8 cellular contexts compared by ENCODE assay signal in genomic region chr1:93179886-93180722, GRCh38. TPM values are rescaled to one million over a fixed set of nuclear protein-coding genes. Genes with fewer than 3 reads are reported as not detected.
DNase-seq lines count a peak whose midpoint lies in the region; ATAC-seq, FAIRE-seq and TF ChIP-seq lines count a peak whose summit lies in the region.

TSS of gene TMED5 (minus strand) at chr1:93180413. CDS start at chr1:93180242, 171 bp downstream.

- TF ChIP-seq CTCF in transverse colon (IDR thresholded peaks at IDR 0.05): peak; percentile 11 to 77 (median 31)

- intact Hi-C loops in cardiac septum (cut with DNase I): loop anchor here (1.0 to 5.0 kb wide), 2 partner anchors 101 to 667 kb away; partner anchors contain the start of gene MTF2
- intact Hi-C loops in transverse colon (cut with DNase I; ENCODE audit: low total_unique reads): no loop called here

- H3K4me3 Mint-ChIP-seq in T-cell: peak within 1 kb of the TSS; percentile 88 to 94 (median 92)

- peak; percentile 98 for FAIRE-seq in GM12892 (lab: Jason Lieb, UNC)

- H3K4me2 ChIP-seq in trophoblast cell (ENCODE audit: low read length): peak within 1 kb of the TSS; percentile 84

- H3K36me3 ChIP-seq in trophoblast cell (ENCODE audit: control insufficient read depth in 1 of 2, insufficient read depth in 2 of 2, low read length in 2 of 2): peaks cover 0 to 2% of the 10 kb centered on the region in 2 experiments
- H3K36me3 ChIP-seq in transverse colon: no peaks in the 10 kb centered on the region

- H2BK120ac ChIP-seq in trophoblast cell (ENCODE audit: insufficient read depth, low read length, poor library complexity): peak within 1 kb of the TSS; percentile 79

- H3K23ac ChIP-seq in trophoblast cell (ENCODE audit: low read length): no peak within 1 kb of the TSS

- TF ChIP-seq EP300 in transverse colon (IDR thresholded peaks at IDR 0.05; ENCODE audit: low read depth): no peak

- H3K27ac Mint-ChIP-seq in T-cell: peak within 1 kb of the TSS; percentile 95 to 96

- in situ Hi-C loops in transverse colon (cut with MboI; ENCODE audit: low pct_ligation_motif_present in 1 of 4, low pct_unique_long_range_greater_than_20kb in 1 of 4, low sequenced_read_pairs in 3 of 4): no loop called here

- H3K4me3 ChIP-seq in trophoblast cell (ENCODE audit: low read depth, low read length) (peak within 1 kb of the TSS; percentile 96), transverse colon (peak within 1 kb of the TSS; percentile 67 to 80 (median 79))

- peak within 1 kb of the TSS; percentile 88 for H4K12ac ChIP-seq in trophoblast cell (ENCODE audit: low read depth, low read length)

- H3K27me3 Mint-ChIP-seq in T-cell: no peaks in the 10 kb centered on the region

- H3K9me3 Mint-ChIP-seq in T-cell: no peaks in the 10 kb centered on the region

- H3K4ac ChIP-seq in trophoblast cell (ENCODE audit: low read depth, low read length): peak within 1 kb of the TSS; percentile 54

- H2BK12ac ChIP-seq in trophoblast cell (ENCODE audit: low read length): peak within 1 kb of the TSS; percentile 13

- H3K27me3 ChIP-seq in trophoblast cell (ENCODE audit: insufficient read depth, low read length) (no peaks in the 10 kb centered on the region), transverse colon (no peaks in the 10 kb centered on the region)

- H4K91ac ChIP-seq in trophoblast cell (ENCODE audit: low read depth, low read length): peak within 1 kb of the TSS; percentile 86

- H3K9me3 ChIP-seq in trophoblast cell (ENCODE audit: insufficient read depth, low read depth, low read length) (no peaks in the 10 kb centered on the region), transverse colon (no peaks in the 10 kb centered on the region)

- H2BK5ac ChIP-seq in trophoblast cell (ENCODE audit: low read depth, low read length, poor library complexity): peak within 1 kb of the TSS; percentile 81

- peak within 1 kb of the TSS; percentile 72 for H3K18ac ChIP-seq in trophoblast cell (ENCODE audit: low read length)

- ATAC-seq in HG02852 (IDR thresholded peaks at IDR 0.05; ENCODE audit: unreplicated experiment) (peak; percentile 81), T-cell (replicated peaks in 1 of 4) (peak; percentile 83 to 89 (median 88))

- H3K14ac ChIP-seq in trophoblast cell (ENCODE audit: low read length): peak within 1 kb of the TSS; percentile 91

- TF ChIP-seq POLR2A in GM12892 (IDR thresholded peaks at IDR 0.05; ENCODE audit: low read depth, low read length): peak; percentile 78
- TF ChIP-seq POLR2A in transverse colon (IDR thresholded peaks at IDR 0.05): peak; percentile 98

- H3K9ac ChIP-seq in trophoblast cell (ENCODE audit: low read length): peak within 1 kb of the TSS; percentile 91

- peaks cover 44 to 59% (median 57%) of the 10 kb centered on the region in 3 donors for H3K4me1 Mint-ChIP-seq in T-cell

- peaks cover 0 to 1% of the 10 kb centered on the region in 2 experiments for H3K4me1 ChIP-seq in trophoblast cell (ENCODE audit: control insufficient read depth in 1 of 2, insufficient read depth in 2 of 2, low read length in 2 of 2)
- H3K4me1 ChIP-seq in transverse colon: peaks cover 9 to 34% (median 16%) of the 10 kb centered on the region in 4 donors

- H3K36me3 Mint-ChIP-seq in T-cell: peaks cover 14% of the 10 kb centered on the region

- DNase-seq in GM12892 (ENCODE audit: insufficient read length) (peak; percentile 67), NCI-H1436 treated with DMSO at 0.1 percent for 48 hours (lab: John Stamatoyannopoulos, UW) (peak; percentile 82), T-cell (peak; percentile 90 to 98 (median 95)), cardiac septum (ENCODE audit: low spot score) (peak; percentile 99), trophoblast cell (peak; percentile 99), transverse colon (peak; percentile 98)

- H2AFZ ChIP-seq in trophoblast cell (ENCODE audit: insufficient read depth, low read length, poor library complexity): peak within 1 kb of the TSS; percentile 90

- peak within 1 kb of the TSS; percentile 92 for H4K8ac ChIP-seq in trophoblast cell (ENCODE audit: low read depth, low read length)

- H2AK5ac ChIP-seq in trophoblast cell (ENCODE audit: low read length): peak within 1 kb of the TSS; percentile 40

- CTCF ChIA-PET in T-cell (lab: Charles Lee): no interaction called here

- POLR2A ChIA-PET in T-cell (lab: Charles Lee): no interaction called here

- H3K27ac ChIP-seq in adipose tissue (ENCODE audit: low read depth, low read length) (peak within 1 kb of the TSS; percentile 99), trophoblast cell (ENCODE audit: low read depth, low read length) (peak within 1 kb of the TSS; percentile 92), transverse colon (peak within 1 kb of the TSS; percentile 97 to 100 (median 99))

- peaks cover 10% of the 10 kb centered on the region for H3K79me1 ChIP-seq in trophoblast cell (ENCODE audit: low read length)

- peaks cover 5% of the 10 kb centered on the region for H3K79me2 ChIP-seq in trophoblast cell (ENCODE audit: control insufficient read depth, insufficient read depth, low read length, poor library complexity)

- 0% methylated on average over 75 to 78 of the region's 78 CpGs for WGBS in adipose tissue, 3 donors
- WGBS in trophoblast cell (ENCODE audit: extremely low coverage, insufficient coverage, insufficient read length): no CpG with 5 or more reads among the region's 78 CpGs
- WGBS in transverse colon (ENCODE audit: low coverage in 1 of 2), 2 donors: 0% methylated on average over 75 of the region's 78 CpGs; no CpG with 5 or more reads in 1 of the 2 donors

RNA-seq across cellular contexts. Expression of gene TMED5, which starts in this region (rescaled TPM):
- 31.6 TPM for polyA plus RNA-seq in GM12892 (2012; ENCODE audit: missing spikeins)
- total RNA-seq in T-cell (10 to 100 TPM; 40.9 to 47.6 (median 44.8) TPM), cardiac septum (42.2 TPM), transverse colon (10 to 100 TPM; 15.0 to 97.3 (median 43.3) TPM)
- polyA plus RNA-seq in adipose tissue: 10 to 100 TPM; 14.7 to 46.4 (median 15.9) TPM
- 107 and 109 TPM in 2 replicates for polyA plus RNA-seq in trophoblast cell (2013)

Comparison
In these comparisons a context has a peak if more than half of its experiments do, and no peak if none do; other contexts are left out.
1. Peak in every context shown above with its lines: DNase-seq, ATAC-seq, H3K4me3 ChIP-seq and H3K27ac ChIP-seq.